ENCODE assay signal across 28 cellular contexts in the genomic region with DNA sequence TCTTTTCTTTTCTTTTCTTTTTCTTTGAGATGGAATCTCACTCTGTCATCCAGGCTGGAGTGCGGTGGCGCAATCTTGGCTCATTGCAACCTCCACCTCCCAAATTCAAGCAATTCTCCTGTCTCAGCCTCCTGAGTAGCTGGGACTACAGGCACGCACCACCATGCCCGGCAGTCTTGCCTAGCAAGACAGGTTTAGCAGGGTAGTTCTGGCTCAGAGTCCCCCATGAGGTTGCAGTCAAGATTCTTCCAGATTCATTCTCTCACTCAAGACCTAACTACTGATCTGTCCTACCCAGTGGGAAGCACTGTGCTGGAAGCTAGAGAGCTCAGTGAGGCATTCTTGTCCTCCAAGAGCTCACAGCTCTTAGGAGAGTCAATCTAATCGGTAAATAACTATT. TPM values are rescaled to one million over a fixed set of nuclear protein-coding genes. Genes with fewer than 3 reads are reported as not detected.
A peak's percentile ranks its signal among the peaks of the same experiment; 100 is the strongest.
DNase-seq lines count a peak whose midpoint lies in the region; ATAC-seq, FAIRE-seq and TF ChIP-seq lines count a peak whose summit lies in the region.
"Had no signal": no experiment of that assay in that cellular context is flagged by ENCODE, and none has a peak within 500 bp of the region (broad histone marks: within the 10 kb centered on the region; RNA-seq: fewer than 3 reads in every experiment).

No MANE protein-coding gene starts in this region.

- TF ChIP-seq CTCF in Calu3 (IDR thresholded peaks at IDR 0.05; ENCODE audit: unreplicated experiment) = no peak

- no peak for ATAC-seq in activated naive CD8-positive, alpha-beta T cell treated with anti-CD3 and anti-CD28 coated beads, Interleukin-2, amount 10 ng/mL, durations not matched to agents 7 days and 5 days (ENCODE audit: low read depth)
- no peak for ATAC-seq in central memory CD8-positive, alpha-beta T cell (replicated peaks; ENCODE audit: extremely low read depth, poor library complexity, severe bottlenecking)
- ATAC-seq in left lobe of liver (no peak), HG03280 (IDR thresholded peaks at IDR 0.05; ENCODE audit: unreplicated experiment) (no peak)
- ATAC-seq: Right ventricle myocardium inferior, SK-N-SH treated with all-trans-retinoic acid at 6 μM for 48 hours had no signal

- no TSS peak for BruUV-seq in Calu3 (replicated peaks; lab: Mats Ljungman, UMichigan)

- CTCF ChIA-PET in Calu3 (lab: Charles Lee) = interaction anchor here (3.4 to 4.6 kb wide), 2 partner anchors 32 to 105 kb away, joined by 21 to 35 read pairs; partner anchors contain the start of genes ACTR1B and ANKRD36B

- no peak for FAIRE-seq in frontal cortex (lab: Jason Lieb, UNC)

- peak; percentile 6 for DNase-seq in activated naive CD8-positive, alpha-beta T cell treated with anti-CD3 and anti-CD28 coated beads, Interleukin-2, amount 10 ng/mL, durations not matched to agents 7 days and 5 days
- DNase-seq in activated naive CD8-positive, alpha-beta T cell treated with anti-CD3 and anti-CD28 coated beads for 36 hours = no peak
- no peak for DNase-seq in central memory CD8-positive, alpha-beta T cell (ENCODE audit: low spot score in 2 of 2)
- DNase-seq in left lobe of liver (ENCODE audit: low spot score) (peak; percentile 12), frontal cortex (ENCODE audit: low spot score in 2 of 2) (no peak), Calu3 (no peak), NCI-H187 treated with DMSO at 0.1 percent for 48 hours (lab: John Stamatoyannopoulos, UW) (no peak)
- DNase-seq: 8988T; ACHN; BE2C; CD8-positive, alpha-beta memory T cell; GM23248; HCEC 1CT; MV-4-11; NCI-H1105; NCI-H1436 treated with DMSO at 0.1 percent for 48 hours; NCI-H2029; NCI-H446; NCI-H524 treated with DMSO at 0.1 percent for 48 hours; NCI-H774; PC-9; SJCRH30 had no signal

- no peaks in the 10 kb centered on the region for H3K9me3 Mint-ChIP-seq in activated naive CD8-positive, alpha-beta T cell treated with anti-CD3 and anti-CD28 coated beads, Interleukin-2, amount 10 ng/mL, durations not matched to agents 7 days and 5 days
- no peaks in the 10 kb centered on the region for H3K9me3 Mint-ChIP-seq in activated naive CD8-positive, alpha-beta T cell treated with anti-CD3 and anti-CD28 coated beads for 36 hours
- no peaks in the 10 kb centered on the region for H3K9me3 Mint-ChIP-seq in central memory CD8-positive, alpha-beta T cell
- peaks cover 3% of the 10 kb centered on the region for H3K9me3 Mint-ChIP-seq in Calu3 (ENCODE audit: low read depth, unreplicated experiment)
- H3K9me3 Mint-ChIP-seq: CD8-positive, alpha-beta memory T cell had no signal

- no peak overlapping the region for H3K27ac Mint-ChIP-seq in activated naive CD8-positive, alpha-beta T cell treated with anti-CD3 and anti-CD28 coated beads, Interleukin-2, amount 10 ng/mL, durations not matched to agents 7 days and 5 days
- H3K27ac Mint-ChIP-seq in activated naive CD8-positive, alpha-beta T cell treated with anti-CD3 and anti-CD28 coated beads for 36 hours = no peak overlapping the region
- H3K27ac Mint-ChIP-seq in central memory CD8-positive, alpha-beta T cell (ENCODE audit: low read depth) = peak overlapping the region; percentile 42
- no peak overlapping the region for H3K27ac Mint-ChIP-seq in Calu3 (ENCODE audit: unreplicated experiment)
- H3K27ac Mint-ChIP-seq: CD14-positive monocyte; CD8-positive, alpha-beta memory T cell had no signal

- POLR2A ChIA-PET in activated naive CD8-positive, alpha-beta T cell treated with anti-CD3 and anti-CD28 coated beads, Interleukin-2, amount 10 ng/mL, durations not matched to agents 7 days and 5 days (lab: Charles Lee) = interaction anchor here (5.2 kb wide), 1 partner anchor 32 kb away, joined by 28 read pairs; the partner anchor contains the start of gene ACTR1B

- H3K4me1 Mint-ChIP-seq in activated naive CD8-positive, alpha-beta T cell treated with anti-CD3 and anti-CD28 coated beads, Interleukin-2, amount 10 ng/mL, durations not matched to agents 7 days and 5 days = peaks cover 9% of the 10 kb centered on the region
- H3K4me1 Mint-ChIP-seq in activated naive CD8-positive, alpha-beta T cell treated with anti-CD3 and anti-CD28 coated beads for 36 hours = peaks cover 11% of the 10 kb centered on the region
- H3K4me1 Mint-ChIP-seq in central memory CD8-positive, alpha-beta T cell = peaks cover 9% of the 10 kb centered on the region
- H3K4me1 Mint-ChIP-seq in Calu3 (ENCODE audit: low read depth, unreplicated experiment) = peaks cover 8% of the 10 kb centered on the region

- H3K27me3 Mint-ChIP-seq in activated naive CD8-positive, alpha-beta T cell treated with anti-CD3 and anti-CD28 coated beads, Interleukin-2, amount 10 ng/mL, durations not matched to agents 7 days and 5 days = peaks cover 21% of the 10 kb centered on the region
- H3K27me3 Mint-ChIP-seq in activated naive CD8-positive, alpha-beta T cell treated with anti-CD3 and anti-CD28 coated beads for 36 hours = no peaks in the 10 kb centered on the region
- no peaks in the 10 kb centered on the region for H3K27me3 Mint-ChIP-seq in central memory CD8-positive, alpha-beta T cell
- peaks cover 37% of the 10 kb centered on the region for H3K27me3 Mint-ChIP-seq in Calu3 (ENCODE audit: unreplicated experiment)

- no peaks in the 10 kb centered on the region for H3K36me3 Mint-ChIP-seq in activated naive CD8-positive, alpha-beta T cell treated with anti-CD3 and anti-CD28 coated beads, Interleukin-2, amount 10 ng/mL, durations not matched to agents 7 days and 5 days
- no peaks in the 10 kb centered on the region for H3K36me3 Mint-ChIP-seq in activated naive CD8-positive, alpha-beta T cell treated with anti-CD3 and anti-CD28 coated beads for 36 hours
- peaks cover 3% of the 10 kb centered on the region for H3K36me3 Mint-ChIP-seq in central memory CD8-positive, alpha-beta T cell (ENCODE audit: insufficient read depth)
- H3K36me3 Mint-ChIP-seq in Calu3 (ENCODE audit: insufficient read depth, unreplicated experiment) = no peaks in the 10 kb centered on the region
- H3K36me3 Mint-ChIP-seq: CD14-positive monocyte; CD8-positive, alpha-beta memory T cell had no signal

- intact Hi-C loops in Calu3 (cut with micrococcal nuclease; ENCODE audit: unreplicated experiment) = loop anchor here (2.0 kb wide), 1 partner anchor 31 kb away; the partner anchor contains the start of gene ACTR1B

- H3K4me3 Mint-ChIP-seq in activated naive CD8-positive, alpha-beta T cell treated with anti-CD3 and anti-CD28 coated beads, Interleukin-2, amount 10 ng/mL, durations not matched to agents 7 days and 5 days = no peak overlapping the region
- H3K4me3 Mint-ChIP-seq in activated naive CD8-positive, alpha-beta T cell treated with anti-CD3 and anti-CD28 coated beads for 36 hours = no peak overlapping the region
- H3K4me3 Mint-ChIP-seq in central memory CD8-positive, alpha-beta T cell = no peak overlapping the region
- no peak overlapping the region for H3K4me3 Mint-ChIP-seq in Calu3 (ENCODE audit: low read depth, unreplicated experiment)
- H3K4me3 Mint-ChIP-seq: CD14-positive monocyte; CD8-positive, alpha-beta memory T cell had no signal

RNA-seq across cellular contexts. Expression of gene ZAP70, which starts 17.6 kb away (rescaled TPM):
- 100 to 1,000 TPM; 350 to 367 TPM for total RNA-seq in activated naive CD8-positive, alpha-beta T cell treated with anti-CD3 and anti-CD28 coated beads, Interleukin-2, amount 10 ng/mL, durations not matched to agents 7 days and 5 days
- 100 to 1,000 TPM; 198 to 204 TPM for total RNA-seq in activated naive CD8-positive, alpha-beta T cell treated with anti-CD3 and anti-CD28 coated beads for 36 hours
- total RNA-seq in left lobe of liver (1.5 TPM), frontal cortex (0.82 TPM), Calu3 (2022) (not detected in 2 replicates)
- total RNA-seq: G401, GM23248, MCF 10A, PC-9 had no signal

RNA-seq across cellular contexts. Expression of gene C2orf92, which starts 26.2 kb away (rescaled TPM):
- total RNA-seq in activated naive CD8-positive, alpha-beta T cell treated with anti-CD3 and anti-CD28 coated beads, Interleukin-2, amount 10 ng/mL, durations not matched to agents 7 days and 5 days = 1 to 10 TPM; 6.9 to 8.8 TPM
- total RNA-seq in activated naive CD8-positive, alpha-beta T cell treated with anti-CD3 and anti-CD28 coated beads for 36 hours = 1 to 10 TPM; 6.1 to 7.3 TPM
- total RNA-seq in left lobe of liver (11.7 TPM), frontal cortex (3.3 TPM), Calu3 (2022) (6.9 and 8.4 TPM in 2 replicates)

RNA-seq across cellular contexts. Expression of gene ACTR1B, which starts 31.9 kb away (rescaled TPM):
- 10 to 100 TPM; 96.2 to 98.7 TPM for total RNA-seq in activated naive CD8-positive, alpha-beta T cell treated with anti-CD3 and anti-CD28 coated beads, Interleukin-2, amount 10 ng/mL, durations not matched to agents 7 days and 5 days
- 10 to 100 TPM; 85.4 to 89.6 TPM for total RNA-seq in activated naive CD8-positive, alpha-beta T cell treated with anti-CD3 and anti-CD28 coated beads for 36 hours
- total RNA-seq in left lobe of liver = 38.9 TPM
- 28.9 TPM for total RNA-seq in frontal cortex
- total RNA-seq in Calu3 (2022) = 48.7 and 49.1 TPM in 2 replicates

RNA-seq across cellular contexts. Expression of gene COX5B, which starts 49.9 kb away (rescaled TPM):
- total RNA-seq in activated naive CD8-positive, alpha-beta T cell treated with anti-CD3 and anti-CD28 coated beads, Interleukin-2, amount 10 ng/mL, durations not matched to agents 7 days and 5 days = 100 to 1,000 TPM; 190 to 192 TPM
- total RNA-seq in activated naive CD8-positive, alpha-beta T cell treated with anti-CD3 and anti-CD28 coated beads for 36 hours = 100 to 1,000 TPM; 214 to 225 TPM
- 215 TPM for total RNA-seq in left lobe of liver
- 351 TPM for total RNA-seq in frontal cortex
- total RNA-seq in Calu3 (2022) = 196 and 198 TPM in 2 replicates

Comparison
In these comparisons a context has a peak if more than half of its experiments do, and no peak if none do; other contexts are left out.
1. DNase-seq: peak in activated naive CD8-positive, alpha-beta T cell treated with anti-CD3 and anti-CD28 coated beads, Interleukin-2, amount 10 ng/mL, durations not matched to agents 7 days and 5 days (single experiment) and left lobe of liver (single experiment); none in activated naive CD8-positive, alpha-beta T cell treated with anti-CD3 and anti-CD28 coated beads for 36 hours (single experiment), central memory CD8-positive, alpha-beta T cell (0 of 2), frontal cortex (0 of 2), Calu3 (single experiment) and NCI-H187 treated with DMSO at 0.1 percent for 48 hours (single experiment).
2. RNA of gene ZAP70, which starts 17.6 kb away (total RNA-seq): 350 to 367 TPM in activated naive CD8-positive, alpha-beta T cell treated with anti-CD3 and anti-CD28 coated beads, Interleukin-2, amount 10 ng/mL, durations not matched to agents 7 days and 5 days and 198 to 204 TPM in activated naive CD8-positive, alpha-beta T cell treated with anti-CD3 and anti-CD28 coated beads for 36 hours; 1.5 TPM in left lobe of liver (single experiment), 0.82 TPM in frontal cortex (single experiment) and not detected in Calu3; every median in the first group is over 10 times any median in the second.